ENCODE assay signal across 17 cellular contexts in the genomic region with DNA sequence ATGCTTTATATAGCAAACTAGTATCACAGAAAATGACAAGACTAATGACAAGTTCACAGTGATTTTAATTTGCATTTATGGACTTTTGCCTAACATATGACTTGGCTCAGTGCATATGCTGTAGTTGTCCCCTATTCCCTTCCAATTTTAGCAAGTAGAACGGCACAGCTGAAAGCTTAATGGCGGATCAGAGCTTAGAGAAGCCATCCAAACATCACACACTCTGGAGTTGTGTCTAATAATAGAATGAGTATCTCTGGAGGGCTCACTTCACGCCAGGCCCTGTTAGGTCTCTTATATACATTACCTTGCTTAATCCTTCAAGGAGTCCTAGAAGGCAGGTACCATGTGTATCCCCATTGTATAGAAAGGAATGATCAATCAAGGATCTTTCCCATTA.
"Had no signal": no experiment of that assay in that cellular context is flagged by ENCODE, and none has a peak within 500 bp of the region (broad histone marks: within the 10 kb centered on the region; RNA-seq: fewer than 3 reads in every experiment).

No MANE protein-coding gene starts in this region.

- H3K9me3 ChIP-seq: thoracic aorta, upper lobe of right lung had no signal

- H3K4me3 ChIP-seq: smooth muscle cell, thoracic aorta, upper lobe of right lung had no signal

- H3K4me1 ChIP-seq: upper lobe of right lung had no signal

- ATAC-seq: effector memory CD8-positive, alpha-beta T cell; natural killer cell; upper lobe of right lung; WTC11 had no signal

- H3K27me3 ChIP-seq: brain microvascular endothelial cell, upper lobe of right lung had no signal

- DNase-seq: activated CD4-positive, alpha-beta T cell treated with anti-CD3 and anti-CD28 coated beads, Interleukin-2, amount 10 ng/mL, durations not matched to agents 7 days and 5 days; activated T-cell treated with anti-CD3 and anti-CD28 coated beads for 4 hours; brain microvascular endothelial cell; cerebellar nuclear complex; effector memory CD8-positive, alpha-beta T cell; natural killer cell; nucleus accumbens; posterior cingulate gyrus; SIG-M5; stimulated activated CD4-positive, alpha-beta T cell treated with anti-CD3 and anti-CD28 coated beads, Interleukin-4, amount 100 ng/mL, for 4 hours; stimulated activated CD8-positive, alpha-beta memory T cell treated with anti-CD3 and anti-CD28 coated beads, Interleukin-4, amount 100 ng/mL, for 48 hours; stimulated activated naive CD8-positive, alpha-beta T cell treated with anti-CD3 and anti-CD28 coated beads, Interleukin-15, amount 100 ng/mL, for 72 hours; T-helper 2 cell; upper lobe of right lung had no signal

- H3K27ac ChIP-seq: brain microvascular endothelial cell, thoracic aorta, upper lobe of right lung had no signal
